ENCODE assay signal across 1 cellular context in genomic region chr18:59742325-59743111, GRCh38.
TF ChIP-seq lines count a peak whose summit lies in the region.

No MANE protein-coding gene starts in this region.

TF ChIP-seq in GM12878, 131 proteins besides CTCF, POLR2A, EP300 and RAD21 (continued from another document):
- TF ChIP-seq KDM1A (IDR thresholded peaks at IDR 0.05; ENCODE audit: borderline replicate concordance) (no peak), MTA3 (IDR thresholded peaks at IDR 0.05; ENCODE audit: borderline replicate concordance, low read length) (no peak), HDAC6 (IDR thresholded peaks at IDR 0.05; ENCODE audit: unreplicated experiment) (no peak), ELK1 (IDR thresholded peaks at IDR 0.05; ENCODE audit: low read depth, low read length) (no peak), ZSCAN29 (IDR thresholded peaks at IDR 0.05) (no peak), TCF7 (IDR thresholded peaks at IDR 0.05; ENCODE audit: borderline replicate concordance) (no peak), MXI1 (IDR thresholded peaks at IDR 0.05; ENCODE audit: low read depth, low read length) (no peak), FOXK2 (IDR thresholded peaks at IDR 0.05) (no peak), PRDM15 (CRISPR knock-in tag; IDR thresholded peaks at IDR 0.05) (no peak)
TF ChIP-seq in GM12878: peak in this region for 0.
